Comparison of ENCODE assay signal across 10 cellular contexts in genomic region chr1:214404154-214404553, GRCh38.
DNase-seq lines count a peak whose midpoint lies in the region; ATAC-seq and TF ChIP-seq lines count a peak whose summit lies in the region.
"Had no signal": no experiment of that assay in that cellular context is flagged by ENCODE, and none has a peak within 500 bp of the region (broad histone marks: within the 10 kb centered on the region; RNA-seq: fewer than 3 reads in every experiment).

No MANE protein-coding gene starts in this region.

- no peaks in the 10 kb centered on the region for H3K9me3 ChIP-seq in testis
- H3K9me3 ChIP-seq in CD8-positive, alpha-beta T cell (ENCODE audit: low read length): no peaks in the 10 kb centered on the region

- H3K36me3 Mint-ChIP-seq in activated CD8-positive, alpha-beta memory T cell treated with anti-CD3 and anti-CD28 coated beads, Interleukin-2, amount 10 ng/mL, durations not matched to agents 7 days and 5 days: peaks cover 9% of the 10 kb centered on the region
- no peaks in the 10 kb centered on the region for H3K36me3 Mint-ChIP-seq in activated T-helper 17 cell treated with anti-CD3 and anti-CD28 coated beads, Interleukin-2, amount 50 U/mL, for 72 hours (ENCODE audit: low read depth)
- H3K36me3 Mint-ChIP-seq in CD8-positive, alpha-beta T cell: no peaks in the 10 kb centered on the region

- CTCF ChIA-PET in activated CD8-positive, alpha-beta memory T cell treated with anti-CD3 and anti-CD28 coated beads, Interleukin-2, amount 10 ng/mL, durations not matched to agents 7 days and 5 days (lab: Charles Lee): interaction anchor here (1.2 to 2.6 kb wide), 6 partner anchors 9 to 76 kb away, joined by 3 to 9 read pairs (median 4); no protein-coding TSS in a partner anchor
- CTCF ChIA-PET in CD8-positive, alpha-beta T cell (lab: Charles Lee): no interaction called here

- no peak overlapping the region for H3K4me3 Mint-ChIP-seq in activated CD8-positive, alpha-beta memory T cell treated with anti-CD3 and anti-CD28 coated beads, Interleukin-2, amount 10 ng/mL, durations not matched to agents 7 days and 5 days
- no peak overlapping the region for H3K4me3 Mint-ChIP-seq in activated T-helper 17 cell treated with anti-CD3 and anti-CD28 coated beads, Interleukin-2, amount 50 U/mL, for 72 hours
- H3K4me3 Mint-ChIP-seq in CD8-positive, alpha-beta T cell: no peak overlapping the region

- no peak overlapping the region for H3K27ac ChIP-seq in testis
- H3K27ac ChIP-seq in substantia nigra (ENCODE audit: low read depth, low read length, poor library complexity, severe bottlenecking): no peak overlapping the region
- no peak overlapping the region for H3K27ac ChIP-seq in CD8-positive, alpha-beta T cell (ENCODE audit: low read depth, low read length)

- no peaks in the 10 kb centered on the region for H3K27me3 ChIP-seq in testis
- H3K27me3 ChIP-seq in CD8-positive, alpha-beta T cell (ENCODE audit: insufficient read depth, low read length): no peaks in the 10 kb centered on the region

- H3K27ac Mint-ChIP-seq in activated CD8-positive, alpha-beta memory T cell treated with anti-CD3 and anti-CD28 coated beads, Interleukin-2, amount 10 ng/mL, durations not matched to agents 7 days and 5 days: no peak overlapping the region
- H3K27ac Mint-ChIP-seq in activated T-helper 17 cell treated with anti-CD3 and anti-CD28 coated beads, Interleukin-2, amount 50 U/mL, for 72 hours: peak overlapping the region; percentile 5
- no peak overlapping the region for H3K27ac Mint-ChIP-seq in CD8-positive, alpha-beta T cell

- peaks cover 6% of the 10 kb centered on the region for H3K27me3 Mint-ChIP-seq in activated CD8-positive, alpha-beta memory T cell treated with anti-CD3 and anti-CD28 coated beads, Interleukin-2, amount 10 ng/mL, durations not matched to agents 7 days and 5 days
- H3K27me3 Mint-ChIP-seq in activated T-helper 17 cell treated with anti-CD3 and anti-CD28 coated beads, Interleukin-2, amount 50 U/mL, for 72 hours: peaks cover 13% of the 10 kb centered on the region
- H3K27me3 Mint-ChIP-seq in CD8-positive, alpha-beta T cell (ENCODE audit: low read depth): peaks cover 3% of the 10 kb centered on the region

- ATAC-seq in activated CD8-positive, alpha-beta memory T cell treated with anti-CD3 and anti-CD28 coated beads, Interleukin-2, amount 10 ng/mL, durations not matched to agents 7 days and 5 days: peak; percentile 6
- ATAC-seq in HG03520 (IDR thresholded peaks at IDR 0.05; ENCODE audit: unreplicated experiment): peak; percentile 83
- peak; percentile 82 for ATAC-seq in activated T-helper 17 cell treated with anti-CD3 and anti-CD28 coated beads, Interleukin-2, amount 50 U/mL, for 72 hours (replicated peaks)
- no peak for ATAC-seq in CD8-positive, alpha-beta T cell

- intact Hi-C loops in testis (cut with DNase I; ENCODE audit: low total_unique reads): no loop called here
- intact Hi-C loops in CD8-positive, alpha-beta T cell (cut with DNase I, micrococcal nuclease): no loop called here

- no peaks in the 10 kb centered on the region for H3K36me3 ChIP-seq in testis (ENCODE audit: low read depth, missing control alignments)
- H3K36me3 ChIP-seq in CD8-positive, alpha-beta T cell (ENCODE audit: insufficient read depth, low read length): no peaks in the 10 kb centered on the region

- TF ChIP-seq CTCF in testis (IDR thresholded peaks at IDR 0.05): no peak
- no peak for TF ChIP-seq CTCF in CD8-positive, alpha-beta T cell (IDR thresholded peaks at IDR 0.05)

- 84 to 88% methylated on average over 4 of the region's 4 CpGs for WGBS in testis, 2 donors

- POLR2A ChIA-PET in CD8-positive, alpha-beta T cell (lab: Charles Lee): no interaction called here

- no peak for DNase-seq in activated CD8-positive, alpha-beta memory T cell treated with anti-CD3 and anti-CD28 coated beads, Interleukin-2, amount 10 ng/mL, durations not matched to agents 7 days and 5 days
- DNase-seq in activated CD8-positive, alpha-beta memory T cell treated with anti-CD3 and anti-CD28 coated beads for 24 hours: no peak
- DNase-seq in pulmonary artery endothelial cell (ENCODE audit: low read depth, low spot score) (peak; percentile 75), testis (no peak), substantia nigra (lab: John Stamatoyannopoulos, UW) (no peak)
- no peak for DNase-seq in CD8-positive, alpha-beta T cell
- DNase-seq: NCI-H2029 treated with DMSO at 0.1 percent for 48 hours; stimulated activated naive CD4-positive, alpha-beta T cell had no signal

- H3K4me1 ChIP-seq in testis: no peaks in the 10 kb centered on the region
- no peaks in the 10 kb centered on the region for H3K4me1 ChIP-seq in CD8-positive, alpha-beta T cell (ENCODE audit: insufficient read depth, low read length)

- no peaks in the 10 kb centered on the region for H3K9me3 Mint-ChIP-seq in activated CD8-positive, alpha-beta memory T cell treated with anti-CD3 and anti-CD28 coated beads, Interleukin-2, amount 10 ng/mL, durations not matched to agents 7 days and 5 days (ENCODE audit: low read depth)
- no peaks in the 10 kb centered on the region for H3K9me3 Mint-ChIP-seq in activated T-helper 17 cell treated with anti-CD3 and anti-CD28 coated beads, Interleukin-2, amount 50 U/mL, for 72 hours
- H3K9me3 Mint-ChIP-seq in CD8-positive, alpha-beta T cell: no peaks in the 10 kb centered on the region

- no peak for TF ChIP-seq POLR2A in testis (IDR thresholded peaks at IDR 0.05)

- H3K4me1 Mint-ChIP-seq in activated CD8-positive, alpha-beta memory T cell treated with anti-CD3 and anti-CD28 coated beads, Interleukin-2, amount 10 ng/mL, durations not matched to agents 7 days and 5 days: peaks cover 30% of the 10 kb centered on the region
- H3K4me1 Mint-ChIP-seq in activated T-helper 17 cell treated with anti-CD3 and anti-CD28 coated beads, Interleukin-2, amount 50 U/mL, for 72 hours: no peaks in the 10 kb centered on the region
- H3K4me1 Mint-ChIP-seq in CD8-positive, alpha-beta T cell (ENCODE audit: low read depth): no peaks in the 10 kb centered on the region

- no peak overlapping the region for H3K4me3 ChIP-seq in testis
- no peak overlapping the region for H3K4me3 ChIP-seq in CD8-positive, alpha-beta T cell (ENCODE audit: low read depth, low read length)
